ENCODE assay signal across 8 cellular contexts in the genomic region with DNA sequence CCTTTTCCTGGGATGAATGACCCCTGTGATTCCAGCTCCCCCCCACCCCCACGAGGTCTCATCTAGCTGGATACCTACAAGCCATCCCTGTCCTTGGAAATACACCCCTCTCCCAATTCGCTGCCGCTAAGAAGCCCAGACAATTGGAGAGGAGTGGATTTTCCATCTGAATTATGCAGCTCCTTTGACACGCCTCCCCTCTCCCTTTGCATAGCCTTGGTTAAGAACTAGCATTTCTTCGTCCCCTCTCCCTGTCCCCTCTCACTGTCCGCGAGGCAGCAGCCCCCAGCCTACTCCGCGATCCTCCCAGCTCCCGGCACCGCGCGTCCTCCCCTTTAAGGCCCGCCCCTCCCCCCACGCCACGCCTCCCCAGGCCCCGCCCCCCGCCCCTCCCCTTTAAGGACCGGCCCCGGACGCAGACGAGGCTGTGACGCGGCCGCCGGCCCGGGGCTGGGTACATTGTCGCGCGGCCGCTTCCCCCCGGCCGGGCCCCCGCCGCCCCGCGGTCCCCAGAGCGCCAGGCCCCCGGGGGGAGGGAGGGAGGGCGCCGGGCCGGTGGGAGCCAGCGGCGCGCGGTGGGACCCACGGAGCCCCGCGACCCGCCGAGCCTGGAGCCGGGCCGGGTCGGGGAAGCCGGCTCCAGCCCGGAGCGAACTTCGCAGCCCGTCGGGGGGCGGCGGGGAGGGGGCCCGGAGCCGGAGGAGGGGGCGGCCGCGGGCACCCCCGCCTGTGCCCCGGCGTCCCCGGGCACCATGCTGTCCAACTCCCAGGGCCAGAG. TPM values are rescaled to one million over a fixed set of nuclear protein-coding genes. Genes with fewer than 3 reads are reported as not detected.
A peak's percentile ranks its signal among the peaks of the same experiment; 100 is the strongest.
DNase-seq lines count a peak whose midpoint lies in the region; ATAC-seq and TF ChIP-seq lines count a peak whose summit lies in the region.

A gene (plus strand): TSS at position 428 of the 778 bp plus-strand sequence. CDS start 325 bp downstream, at position 753.

- intact Hi-C loops in colonic mucosa (cut with DNase I): loop anchor here (5.0 kb wide), 1 partner anchor 38 kb away; no protein-coding TSS in a partner anchor

- H3K27ac ChIP-seq in colonic mucosa: peak within 1 kb of the TSS; percentile 94

- H3K36me3 ChIP-seq in colonic mucosa: no peaks in the 10 kb centered on the region

- H3K36me3 Mint-ChIP-seq in HFFc6 (ENCODE audit: low read depth): no peaks in the 10 kb centered on the region; the same call in 1 of the 2 replicates

- H3K27me3 Mint-ChIP-seq in HFFc6 (ENCODE audit: insufficient read depth): peaks cover 12% of the 10 kb centered on the region

- TF ChIP-seq CTCF in HFFc6 (IDR thresholded peaks at IDR 0.05): no peak
- TF ChIP-seq CTCF in colonic mucosa (IDR thresholded peaks at IDR 0.05): no peak

- H3K9me3 Mint-ChIP-seq in HFFc6: no peaks in the 10 kb centered on the region

- DNase-seq in GM03348 (ENCODE audit: low spot score): peak; percentile 98
- DNase-seq in HFFc6: no peak
- peak; percentile 78 for DNase-seq in NCI-H2227 (lab: John Stamatoyannopoulos, UW; ENCODE audit: unreplicated experiment)
- peak; percentile 73 to 85 for DNase-seq in activated CD4-positive, alpha-beta T cell treated with anti-CD3 and anti-CD28 coated beads for 4 hours
- peak; percentile 79 for DNase-seq in colonic mucosa
- DNase-seq in left lobe of liver (ENCODE audit: low spot score): peak; percentile 83
- DNase-seq in stimulated activated CD4-positive, alpha-beta T cell treated with anti-CD3 and anti-CD28 coated beads, Interleukin-1b, Interleukin-23, amount 100 ng/mL, for 48 hours: peak; percentile 78

- H3K27ac Mint-ChIP-seq in HFFc6: peak within 1 kb of the TSS; percentile 98

- ATAC-seq in left lobe of liver: peak; percentile 83
- ATAC-seq in GM18517 (IDR thresholded peaks at IDR 0.05; ENCODE audit: unreplicated experiment): no peak

- H3K9ac ChIP-seq in colonic mucosa (ENCODE audit: low read depth in 2 of 2, low read length in 2 of 2): peak within 1 kb of the TSS; percentile 59 to 90

- no peaks in the 10 kb centered on the region for H3K9me3 ChIP-seq in colonic mucosa

- H3K4me1 Mint-ChIP-seq in HFFc6 (ENCODE audit: low read depth): peaks cover 39% of the 10 kb centered on the region

- H3K27me3 ChIP-seq in colonic mucosa: no peaks in the 10 kb centered on the region

- peak within 1 kb of the TSS; percentile 100 for H3K4me3 Mint-ChIP-seq in HFFc6

- H3K4me3 ChIP-seq in colonic mucosa: peak within 1 kb of the TSS; percentile 68

- H3K4me1 ChIP-seq in colonic mucosa: peaks cover 8% of the 10 kb centered on the region

RNA-seq across cellular contexts. Expression of the gene that starts here (rescaled TPM):
- 10 to 100 TPM; 80.0 to 89.1 (median 86.0) TPM for total RNA-seq in HFFc6 (2021; fragmentation: NEBNext Ultra II Directional; extraction: Animal tissue kit (Norgen Biotek cat#: 25700))
- 10 to 100 TPM; 61.4 to 71.1 TPM for total RNA-seq in colonic mucosa
- 41.0 TPM for total RNA-seq in left lobe of liver
